ENCODE assay signal across 1 cellular context in genomic region chr9:120579750-120580590, GRCh38.
A peak's percentile ranks its signal among the peaks of the same experiment; 100 is the strongest.
TF ChIP-seq lines count a peak whose summit lies in the region.

TSS of gene CDK5RAP2 (minus strand) at chr9:120580167. CDS start at chr9:120579978, 189 bp downstream.

TF ChIP-seq in HepG2, 621 proteins besides CTCF, POLR2A, EP300 and RAD21 (continued from another document and continues in another):
- TF ChIP-seq, protein P1, sequence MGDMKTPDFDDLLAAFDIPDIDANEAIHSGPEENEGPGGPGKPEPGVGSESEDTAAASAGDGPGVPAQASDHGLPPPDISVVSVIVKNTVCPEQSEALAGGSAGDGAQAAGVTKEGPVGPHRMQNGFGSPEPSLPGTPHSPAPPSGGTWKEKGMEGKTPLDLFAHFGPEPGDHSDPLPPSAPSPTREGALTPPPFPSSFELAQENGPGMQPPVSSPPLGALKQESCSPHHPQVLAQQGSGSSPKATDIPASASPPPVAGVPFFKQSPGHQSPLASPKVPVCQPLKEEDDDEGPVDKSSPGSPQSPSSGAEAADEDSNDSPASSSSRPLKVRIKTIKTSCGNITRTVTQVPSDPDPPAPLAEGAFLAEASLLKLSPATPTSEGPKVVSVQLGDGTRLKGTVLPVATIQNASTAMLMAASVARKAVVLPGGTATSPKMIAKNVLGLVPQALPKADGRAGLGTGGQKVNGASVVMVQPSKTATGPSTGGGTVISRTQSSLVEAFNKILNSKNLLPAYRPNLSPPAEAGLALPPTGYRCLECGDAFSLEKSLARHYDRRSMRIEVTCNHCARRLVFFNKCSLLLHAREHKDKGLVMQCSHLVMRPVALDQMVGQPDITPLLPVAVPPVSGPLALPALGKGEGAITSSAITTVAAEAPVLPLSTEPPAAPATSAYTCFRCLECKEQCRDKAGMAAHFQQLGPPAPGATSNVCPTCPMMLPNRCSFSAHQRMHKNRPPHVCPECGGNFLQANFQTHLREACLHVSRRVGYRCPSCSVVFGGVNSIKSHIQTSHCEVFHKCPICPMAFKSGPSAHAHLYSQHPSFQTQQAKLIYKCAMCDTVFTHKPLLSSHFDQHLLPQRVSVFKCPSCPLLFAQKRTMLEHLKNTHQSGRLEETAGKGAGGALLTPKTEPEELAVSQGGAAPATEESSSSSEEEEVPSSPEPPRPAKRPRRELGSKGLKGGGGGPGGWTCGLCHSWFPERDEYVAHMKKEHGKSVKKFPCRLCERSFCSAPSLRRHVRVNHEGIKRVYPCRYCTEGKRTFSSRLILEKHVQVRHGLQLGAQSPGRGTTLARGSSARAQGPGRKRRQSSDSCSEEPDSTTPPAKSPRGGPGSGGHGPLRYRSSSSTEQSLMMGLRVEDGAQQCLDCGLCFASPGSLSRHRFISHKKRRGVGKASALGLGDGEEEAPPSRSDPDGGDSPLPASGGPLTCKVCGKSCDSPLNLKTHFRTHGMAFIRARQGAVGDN (CRISPR knock-in tag; IDR thresholded peaks at IDR 0.05) = peak; percentile 88
- TF ChIP-seq ZNF331 (CRISPR knock-in tag; IDR thresholded peaks at IDR 0.05) = peak; percentile 60
- no peak for TF ChIP-seq ISL2 (CRISPR knock-in tag; IDR thresholded peaks at IDR 0.05)
- peak; percentile 86 for TF ChIP-seq EHMT2 (IDR thresholded peaks at IDR 0.05; ENCODE audit: borderline replicate concordance, low read depth, low read length)
- TF ChIP-seq MEF2D (CRISPR knock-in tag; IDR thresholded peaks at IDR 0.05) = 0 out of 2 replicates have a peak, but pooled peaks have one; percentile 28
- no peak; the same call in 1 of the 2 replicates for TF ChIP-seq FOXP4 (CRISPR knock-in tag; IDR thresholded peaks at IDR 0.05)
- TF ChIP-seq, protein P2, sequence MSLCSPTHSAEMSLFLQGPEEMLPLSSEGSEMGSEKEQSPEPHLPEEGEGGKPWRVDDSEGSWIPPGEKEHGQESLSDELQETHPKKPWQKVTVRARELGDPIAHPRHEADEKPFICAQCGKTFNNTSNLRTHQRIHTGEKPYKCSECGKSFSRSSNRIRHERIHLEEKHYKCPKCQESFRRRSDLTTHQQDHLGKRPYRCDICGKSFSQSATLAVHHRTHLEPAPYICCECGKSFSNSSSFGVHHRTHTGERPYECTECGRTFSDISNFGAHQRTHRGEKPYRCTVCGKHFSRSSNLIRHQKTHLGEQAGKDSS (CRISPR knock-in tag; IDR thresholded peaks at IDR 0.05; ENCODE audit: borderline replicate concordance, low read depth) = no peak
- TF ChIP-seq PPARG (CRISPR knock-in tag; conservative IDR thresholded peaks at IDR 0.05) = peak; percentile 32; the same call in 1 of the 2 replicates
- TF ChIP-seq, protein P3, sequence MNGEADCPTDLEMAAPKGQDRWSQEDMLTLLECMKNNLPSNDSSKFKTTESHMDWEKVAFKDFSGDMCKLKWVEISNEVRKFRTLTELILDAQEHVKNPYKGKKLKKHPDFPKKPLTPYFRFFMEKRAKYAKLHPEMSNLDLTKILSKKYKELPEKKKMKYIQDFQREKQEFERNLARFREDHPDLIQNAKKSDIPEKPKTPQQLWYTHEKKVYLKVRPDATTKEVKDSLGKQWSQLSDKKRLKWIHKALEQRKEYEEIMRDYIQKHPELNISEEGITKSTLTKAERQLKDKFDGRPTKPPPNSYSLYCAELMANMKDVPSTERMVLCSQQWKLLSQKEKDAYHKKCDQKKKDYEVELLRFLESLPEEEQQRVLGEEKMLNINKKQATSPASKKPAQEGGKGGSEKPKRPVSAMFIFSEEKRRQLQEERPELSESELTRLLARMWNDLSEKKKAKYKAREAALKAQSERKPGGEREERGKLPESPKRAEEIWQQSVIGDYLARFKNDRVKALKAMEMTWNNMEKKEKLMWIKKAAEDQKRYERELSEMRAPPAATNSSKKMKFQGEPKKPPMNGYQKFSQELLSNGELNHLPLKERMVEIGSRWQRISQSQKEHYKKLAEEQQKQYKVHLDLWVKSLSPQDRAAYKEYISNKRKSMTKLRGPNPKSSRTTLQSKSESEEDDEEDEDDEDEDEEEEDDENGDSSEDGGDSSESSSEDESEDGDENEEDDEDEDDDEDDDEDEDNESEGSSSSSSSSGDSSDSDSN (CRISPR knock-in tag; IDR thresholded peaks at IDR 0.05) = no peak
- TF ChIP-seq, protein P4, sequence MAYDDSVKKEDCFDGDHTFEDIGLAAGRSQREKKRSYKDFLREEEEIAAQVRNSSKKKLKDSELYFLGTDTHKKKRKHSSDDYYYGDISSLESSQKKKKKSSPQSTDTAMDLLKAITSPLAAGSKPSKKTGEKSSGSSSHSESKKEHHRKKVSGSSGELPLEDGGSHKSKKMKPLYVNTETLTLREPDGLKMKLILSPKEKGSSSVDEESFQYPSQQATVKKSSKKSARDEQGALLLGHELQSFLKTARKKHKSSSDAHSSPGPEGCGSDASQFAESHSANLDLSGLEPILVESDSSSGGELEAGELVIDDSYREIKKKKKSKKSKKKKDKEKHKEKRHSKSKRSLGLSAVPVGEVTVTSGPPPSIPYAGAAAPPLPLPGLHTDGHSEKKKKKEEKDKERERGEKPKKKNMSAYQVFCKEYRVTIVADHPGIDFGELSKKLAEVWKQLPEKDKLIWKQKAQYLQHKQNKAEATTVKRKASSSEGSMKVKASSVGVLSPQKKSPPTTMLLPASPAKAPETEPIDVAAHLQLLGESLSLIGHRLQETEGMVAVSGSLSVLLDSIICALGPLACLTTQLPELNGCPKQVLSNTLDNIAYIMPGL (CRISPR knock-in tag; IDR thresholded peaks at IDR 0.05; ENCODE audit: borderline replicate concordance in 1 of 2, low read depth in 1 of 2) = peak; percentile 52 to 57; a peak in 2 of 4 replicates
- no peak for TF ChIP-seq KDM6A (CRISPR knock-in tag; IDR thresholded peaks at IDR 0.05; ENCODE audit: low read depth)
- no peak for TF ChIP-seq SRSF4 (IDR thresholded peaks at IDR 0.05; ENCODE audit: low read depth, low read length, poor library complexity, severe bottlenecking)
- no peak for TF ChIP-seq RBM39 (IDR thresholded peaks at IDR 0.05; ENCODE audit: low read depth, low read length, poor library complexity, severe bottlenecking)
- no peak for TF ChIP-seq NONO (IDR thresholded peaks at IDR 0.05)
- peak; percentile 67 for TF ChIP-seq NONO (CRISPR knock-in tag; conservative IDR thresholded peaks at IDR 0.05)
- 0 out of 2 replicates have a peak, but pooled peaks have one; percentile 46 for TF ChIP-seq HES4 (CRISPR knock-in tag; IDR thresholded peaks at IDR 0.05; ENCODE audit: borderline replicate concordance)
- TF ChIP-seq, protein P5, sequence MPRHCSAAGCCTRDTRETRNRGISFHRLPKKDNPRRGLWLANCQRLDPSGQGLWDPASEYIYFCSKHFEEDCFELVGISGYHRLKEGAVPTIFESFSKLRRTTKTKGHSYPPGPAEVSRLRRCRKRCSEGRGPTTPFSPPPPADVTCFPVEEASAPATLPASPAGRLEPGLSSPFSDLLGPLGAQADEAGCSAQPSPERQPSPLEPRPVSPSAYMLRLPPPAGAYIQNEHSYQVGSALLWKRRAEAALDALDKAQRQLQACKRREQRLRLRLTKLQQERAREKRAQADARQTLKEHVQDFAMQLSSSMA (CRISPR knock-in tag; IDR thresholded peaks at IDR 0.05) = no peak
- TF ChIP-seq DRAP1 (CRISPR knock-in tag; IDR thresholded peaks at IDR 0.05) = peak; percentile 63
- TF ChIP-seq SSRP1 (CRISPR knock-in tag; IDR thresholded peaks at IDR 0.05) = no peak
- no peak for TF ChIP-seq ZNF10 (CRISPR knock-in tag; IDR thresholded peaks at IDR 0.05; ENCODE audit: borderline replicate concordance, low read depth)
- 0 out of 2 replicates have a peak, but pooled peaks have one; percentile 50 for TF ChIP-seq RFXANK (CRISPR knock-in tag; IDR thresholded peaks at IDR 0.05)
- TF ChIP-seq ZNF749 (CRISPR knock-in tag; IDR thresholded peaks at IDR 0.05; ENCODE audit: borderline replicate concordance) = no peak
- TF ChIP-seq KDM2A (CRISPR knock-in tag; IDR thresholded peaks at IDR 0.05; ENCODE audit: borderline replicate concordance, low read depth) = peak; percentile 75; the same call in 1 of the 2 replicates
- peak; percentile 63; the same call in 1 of the 2 replicates for TF ChIP-seq NAIF1 (CRISPR knock-in tag; IDR thresholded peaks at IDR 0.05; ENCODE audit: borderline replicate concordance)
- TF ChIP-seq KDM4B (CRISPR knock-in tag; IDR thresholded peaks at IDR 0.05) = peak; percentile 57; the same call in 1 of the 2 replicates
- no peak for TF ChIP-seq ZNF160 (CRISPR knock-in tag; IDR thresholded peaks at IDR 0.05)
- TF ChIP-seq RELA (CRISPR knock-in tag; IDR thresholded peaks at IDR 0.05) = 0 out of 2 replicates have a peak, but pooled peaks have one; percentile 20
- TF ChIP-seq ZNF264 (CRISPR knock-in tag; IDR thresholded peaks at IDR 0.05) = peak; percentile 46; the same call in 1 of the 2 replicates
- TF ChIP-seq CHCHD3 (CRISPR knock-in tag; IDR thresholded peaks at IDR 0.05) = 0 out of 2 replicates have a peak, but pooled peaks have one; percentile 3
- TF ChIP-seq, protein P6, sequence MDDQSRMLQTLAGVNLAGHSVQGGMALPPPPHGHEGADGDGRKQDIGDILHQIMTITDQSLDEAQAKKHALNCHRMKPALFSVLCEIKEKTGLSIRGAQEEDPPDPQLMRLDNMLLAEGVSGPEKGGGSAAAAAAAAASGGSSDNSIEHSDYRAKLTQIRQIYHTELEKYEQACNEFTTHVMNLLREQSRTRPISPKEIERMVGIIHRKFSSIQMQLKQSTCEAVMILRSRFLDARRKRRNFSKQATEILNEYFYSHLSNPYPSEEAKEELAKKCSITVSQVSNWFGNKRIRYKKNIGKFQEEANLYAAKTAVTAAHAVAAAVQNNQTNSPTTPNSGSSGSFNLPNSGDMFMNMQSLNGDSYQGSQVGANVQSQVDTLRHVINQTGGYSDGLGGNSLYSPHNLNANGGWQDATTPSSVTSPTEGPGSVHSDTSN (CRISPR knock-in tag; IDR thresholded peaks at IDR 0.05; ENCODE audit: borderline replicate concordance) = 0 out of 2 replicates have a peak, but pooled peaks have one; percentile 20
- 0 out of 2 replicates have a peak, but pooled peaks have one; percentile 49 for TF ChIP-seq MTA1 (CRISPR knock-in tag; IDR thresholded peaks at IDR 0.05; ENCODE audit: borderline replicate concordance)
- TF ChIP-seq ZFP36L1 (CRISPR knock-in tag; IDR thresholded peaks at IDR 0.05) = 0 out of 2 replicates have a peak, but pooled peaks have one; percentile 67
- TF ChIP-seq MXD4 (CRISPR knock-in tag; IDR thresholded peaks at IDR 0.05) = peak; percentile 21; the same call in 1 of the 2 replicates
- TF ChIP-seq ZNF770 (CRISPR knock-in tag; IDR thresholded peaks at IDR 0.05) = peak; percentile 5; the same call in 1 of the 2 replicates
- no peak for TF ChIP-seq HNF1A (IDR thresholded peaks at IDR 0.05; ENCODE audit: low read depth)
- TF ChIP-seq HNF1A (CRISPR knock-in tag; IDR thresholded peaks at IDR 0.05; ENCODE audit: borderline replicate concordance) = peak; percentile 49; the same call in 1 of the 2 replicates
- TF ChIP-seq ZNF12 (CRISPR knock-in tag; IDR thresholded peaks at IDR 0.05) = no peak
- TF ChIP-seq SALL1 (CRISPR knock-in tag; IDR thresholded peaks at IDR 0.05) = peak; percentile 58; the same call in 1 of the 2 replicates
- TF ChIP-seq SP5 (CRISPR knock-in tag; IDR thresholded peaks at IDR 0.05; ENCODE audit: borderline replicate concordance, low read depth) = 0 out of 2 replicates have a peak, but pooled peaks have one; percentile 10
